ENCODE assay signal across 14 cellular contexts in the genomic region with DNA sequence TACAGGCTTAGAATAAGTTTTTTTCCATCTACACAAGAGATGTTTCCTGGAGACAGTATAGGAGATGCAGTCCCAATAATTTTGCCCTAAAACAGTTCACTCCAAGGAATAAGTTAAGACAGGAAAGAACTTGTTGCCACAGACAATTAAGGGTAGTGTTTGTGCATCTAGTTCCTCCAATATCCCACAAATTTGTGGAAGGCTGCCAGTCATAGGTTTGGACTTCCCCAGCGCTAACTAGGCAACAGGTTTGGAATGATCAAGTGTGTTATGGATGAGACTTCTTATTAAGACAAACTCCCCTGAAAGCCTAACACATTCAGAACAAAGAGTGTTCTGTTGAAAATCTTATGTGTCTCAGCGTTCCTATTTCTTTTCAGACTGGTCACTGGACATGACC.
DNase-seq lines count a peak whose midpoint lies in the region; ATAC-seq and TF ChIP-seq lines count a peak whose summit lies in the region.
"Had no signal": no experiment of that assay in that cellular context is flagged by ENCODE, and none has a peak within 500 bp of the region (broad histone marks: within the 10 kb centered on the region; RNA-seq: fewer than 3 reads in every experiment).

No MANE protein-coding gene starts in this region.

- TF ChIP-seq POLR2A in breast epithelium (IDR thresholded peaks at IDR 0.05) = no peak

- no peaks in the 10 kb centered on the region for H3K36me3 ChIP-seq in breast epithelium
- H3K36me3 ChIP-seq: BLaER1, HAP-1 had no signal

- no TSS peak for BruUV-seq in MCF 10A (replicated peaks; lab: Mats Ljungman, UMichigan)

- no peak overlapping the region for H3K4me3 ChIP-seq in breast epithelium
- H3K4me3 ChIP-seq: BLaER1, GM12878, HAP-1 had no signal

- H3K36me3 Mint-ChIP-seq in MCF 10A (ENCODE audit: insufficient read depth, unreplicated experiment) = no peaks in the 10 kb centered on the region

- no peaks in the 10 kb centered on the region for H3K9me3 ChIP-seq in breast epithelium
- H3K9me3 ChIP-seq: BLaER1, HAP-1 had no signal

- TF ChIP-seq CTCF in breast epithelium (IDR thresholded peaks at IDR 0.05) = no peak
- TF ChIP-seq CTCF in MCF 10A (IDR thresholded peaks at IDR 0.05; ENCODE audit: unreplicated experiment) = no peak

- H3K4me1 ChIP-seq in breast epithelium = no peaks in the 10 kb centered on the region
- H3K4me1 ChIP-seq: BLaER1, HAP-1 had no signal

- peak in 1 of 2 donors; percentile 65 for DNase-seq in breast epithelium (ENCODE audit: low spot score in 2 of 2)
- DNase-seq in MCF 10A (ENCODE audit: unreplicated experiment) = no peak
- DNase-seq in foreskin melanocyte = peak; percentile 44
- DNase-seq in midbrain (lab: John Stamatoyannopoulos, UW) = peak; percentile 52
- DNase-seq in middle frontal gyrus (ENCODE audit: extremely low spot score, low spot score) = no peak
- DNase-seq in NOMO-1 treated with DMSO at 0.1 percent for 48 hours (lab: John Stamatoyannopoulos, UW; ENCODE audit: unreplicated experiment) = no peak
- no peak for DNase-seq in cardiac septum (ENCODE audit: low spot score)
- DNase-seq: DMS 273 treated with DMSO at 0.1 percent for 48 hours had no signal

- no peak for ATAC-seq in GM21381 (IDR thresholded peaks at IDR 0.05; ENCODE audit: unreplicated experiment)
- ATAC-seq: GM12878 had no signal

- POLR2A ChIA-PET in MCF 10A (lab: Yijun Ruan, JAX) = interaction anchor here (0.7 kb wide), 1 partner anchor 169 kb away, joined by 3 read pairs; no protein-coding TSS in a partner anchor

- intact Hi-C loops in breast epithelium (cut with DNase I; ENCODE audit: low total_unique reads) = no loop called here
- intact Hi-C loops in MCF 10A (cut with micrococcal nuclease) = no loop called here
- intact Hi-C loops in cardiac septum (cut with DNase I) = no loop called here

- H3K27me3 Mint-ChIP-seq in MCF 10A (ENCODE audit: insufficient read depth, unreplicated experiment) = no peaks in the 10 kb centered on the region

- H3K4me3 Mint-ChIP-seq in MCF 10A (ENCODE audit: unreplicated experiment) = no peak overlapping the region
- H3K4me3 Mint-ChIP-seq: IgD-negative memory B cell had no signal

- H3K27ac ChIP-seq in breast epithelium = peak overlapping the region; percentile 12 to 43
- H3K27ac ChIP-seq: 22Rv1, BLaER1 had no signal

- CTCF ChIA-PET in MCF 10A (lab: Yijun Ruan, JAX) = no interaction called here

- H3K9me3 Mint-ChIP-seq in MCF 10A (ENCODE audit: unreplicated experiment) = no peaks in the 10 kb centered on the region
- H3K9me3 Mint-ChIP-seq: IgD-negative memory B cell had no signal

- H3K27me3 ChIP-seq in breast epithelium = no peaks in the 10 kb centered on the region
- H3K27me3 ChIP-seq: BLaER1 had no signal

- H3K4me1 Mint-ChIP-seq in MCF 10A (ENCODE audit: insufficient read depth, unreplicated experiment) = no peaks in the 10 kb centered on the region
- H3K4me1 Mint-ChIP-seq: IgD-negative memory B cell had no signal

- no peak overlapping the region for H3K27ac Mint-ChIP-seq in MCF 10A (ENCODE audit: low read depth, unreplicated experiment)
- H3K27ac Mint-ChIP-seq: IgD-negative memory B cell had no signal

Comparison
In these comparisons a context has a peak if more than half of its experiments do, and no peak if none do; other contexts are left out.
1. DNase-seq: peak in foreskin melanocyte (single experiment) and midbrain (single experiment); none in MCF 10A (single experiment), middle frontal gyrus (single experiment), NOMO-1 treated with DMSO at 0.1 percent for 48 hours (single experiment) and cardiac septum (single experiment).